In the genomic region with DNA sequence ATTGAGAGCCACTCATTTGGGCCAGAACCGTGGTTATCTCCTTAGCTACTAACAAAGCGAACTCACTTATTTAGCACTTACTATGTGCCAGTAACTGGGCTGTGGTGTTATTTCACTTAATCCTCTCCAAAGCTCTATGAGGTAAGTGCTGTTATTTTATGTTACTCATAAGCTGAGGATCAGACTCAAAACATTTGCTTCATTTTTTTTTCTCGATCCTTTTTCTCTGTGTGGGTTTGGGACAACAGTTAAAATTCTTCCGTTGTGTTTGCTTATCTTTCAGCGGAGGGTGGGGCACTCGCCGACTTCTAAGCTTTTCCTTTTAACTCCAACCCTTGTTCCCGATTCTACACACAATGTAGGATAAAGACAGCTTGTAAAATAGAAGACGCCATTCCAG, we compare ENCODE assay signal across 17 cellular contexts. TPM values are rescaled to one million over a fixed set of nuclear protein-coding genes. Genes with fewer than 3 reads are reported as not detected.
DNase-seq lines count a peak whose midpoint lies in the region; ATAC-seq and TF ChIP-seq lines count a peak whose summit lies in the region.
"Had no signal": no experiment of that assay in that cellular context is flagged by ENCODE, and none has a peak within 500 bp of the region (broad histone marks: within the 10 kb centered on the region; RNA-seq: fewer than 3 reads in every experiment).

No MANE protein-coding gene starts in this region.

- H4K20me1 ChIP-seq in smooth muscle cell (ENCODE audit: low read depth), result no peaks in the 10 kb centered on the region

- CTCF ChIA-PET in activated CD4-positive, alpha-beta memory T cell treated with anti-CD3 and anti-CD28 coated beads for 36 hours (lab: Charles Lee), result interaction anchor here (1.4 kb wide), 1 partner anchor 11 kb away, joined by 7 read pairs; no protein-coding TSS in a partner anchor

- H3K36me3 ChIP-seq in adipocyte (ENCODE audit: control insufficient read depth, insufficient read depth, low read length, severe bottlenecking) (no peaks in the 10 kb centered on the region), smooth muscle cell (ENCODE audit: low read depth) (no peaks in the 10 kb centered on the region), BE2C (no peaks in the 10 kb centered on the region)
- H3K36me3 ChIP-seq: Peyer's patch had no signal

- H3K9me3 ChIP-seq in adipocyte (ENCODE audit: control insufficient read depth, low read length), result no peaks in the 10 kb centered on the region
- H3K9me3 ChIP-seq in smooth muscle cell (replicated peaks; ENCODE audit: low read depth), result no peaks in the 10 kb centered on the region
- no peaks in the 10 kb centered on the region for H3K9me3 ChIP-seq in BE2C
- H3K9me3 ChIP-seq: Peyer's patch had no signal

- no peaks in the 10 kb centered on the region for H3K9me3 Mint-ChIP-seq in activated CD4-positive, alpha-beta memory T cell treated with anti-CD3 and anti-CD28 coated beads for 36 hours
- H3K9me3 Mint-ChIP-seq: CD4-positive, CD25-positive, alpha-beta regulatory T cell had no signal

- H3K79me2 ChIP-seq in smooth muscle cell (ENCODE audit: low read depth), result no peaks in the 10 kb centered on the region

- intact Hi-C loops in activated CD4-positive, alpha-beta memory T cell treated with anti-CD3 and anti-CD28 coated beads for 36 hours (cut with micrococcal nuclease), result no loop called here

- no peaks in the 10 kb centered on the region for H3K36me3 Mint-ChIP-seq in activated CD4-positive, alpha-beta memory T cell treated with anti-CD3 and anti-CD28 coated beads for 36 hours
- H3K36me3 Mint-ChIP-seq: CD4-positive, CD25-positive, alpha-beta regulatory T cell had no signal

- H3K27ac ChIP-seq in smooth muscle cell (ENCODE audit: low read depth), result peak overlapping the region; percentile 78
- H3K27ac ChIP-seq in foreskin keratinocyte, result no peak overlapping the region
- H3K27ac ChIP-seq: Peyer's patch had no signal

- H3K4me3 ChIP-seq in adipocyte (ENCODE audit: low read length) (no peak overlapping the region), fibroblast of the aortic adventitia (ENCODE audit: low read depth, low read length) (no peak overlapping the region), smooth muscle cell (no peak overlapping the region), BE2C (ENCODE audit: low read depth, low read length) (no peak overlapping the region)
- H3K4me3 ChIP-seq: Peyer's patch had no signal

- WGBS in smooth muscle cell (ENCODE audit: low lambda C conversion rate), result 18% methylated on average over 9 of the region's 9 CpGs

- TF ChIP-seq CTCF in fibroblast of the aortic adventitia (IDR thresholded peaks at IDR 0.05; ENCODE audit: insufficient read depth, low read length) (no peak), smooth muscle cell (IDR thresholded peaks at IDR 0.05; ENCODE audit: borderline replicate concordance, insufficient read depth, poor library complexity, severe bottlenecking) (no peak), foreskin keratinocyte (conservative IDR thresholded peaks at IDR 0.05) (no peak), BE2C (IDR thresholded peaks at IDR 0.05; ENCODE audit: low read depth, low read length) (no peak)

- DNase-seq in LHCN-M2 (ENCODE audit: low read depth) (peak; percentile 41), adipocyte (ENCODE audit: low read depth) (peak; percentile 54), fibroblast of the aortic adventitia (ENCODE audit: low read depth) (peak; percentile 57), smooth muscle cell (lab: John Stamatoyannopoulos, UW; ENCODE audit: unreplicated experiment) (no peak), foreskin keratinocyte (no peak), BE2C (no peak)
- no peak for DNase-seq in activated CD4-positive, alpha-beta memory T cell treated with anti-CD3 and anti-CD28 coated beads for 36 hours
- DNase-seq: AML-193; CD4-positive, CD25-positive, alpha-beta regulatory T cell; DMS79; GDM1; GOT3; NCI-H1092; NCI-H1694 treated with DMSO at 0.1 percent for 48 hours; NCI-H446; Peyer's patch; SHP77 had no signal

- peaks cover 4% of the 10 kb centered on the region for H3F3A ChIP-seq in smooth muscle cell (ENCODE audit: low read depth)

- H3K9ac ChIP-seq in adipocyte (ENCODE audit: low read length) (no peak overlapping the region), smooth muscle cell (ENCODE audit: low read depth) (no peak overlapping the region)

- peaks cover under 1% of the 10 kb centered on the region for H3K4me1 ChIP-seq in adipocyte (ENCODE audit: control insufficient read depth, insufficient read depth, low read length)
- peaks cover 3% of the 10 kb centered on the region for H3K4me1 ChIP-seq in smooth muscle cell (ENCODE audit: low read depth)
- no peaks in the 10 kb centered on the region for H3K4me1 ChIP-seq in foreskin keratinocyte
- peaks cover 4% of the 10 kb centered on the region; the same call in 1 of the 2 replicates for H3K4me1 ChIP-seq in BE2C
- H3K4me1 ChIP-seq: Peyer's patch had no signal

- ATAC-seq in foreskin keratinocyte, result no peak

- H3K4me3 Mint-ChIP-seq in activated CD4-positive, alpha-beta memory T cell treated with anti-CD3 and anti-CD28 coated beads for 36 hours, result no peak overlapping the region
- H3K4me3 Mint-ChIP-seq: CD4-positive, CD25-positive, alpha-beta regulatory T cell had no signal

- POLR2A ChIA-PET in activated CD4-positive, alpha-beta memory T cell treated with anti-CD3 and anti-CD28 coated beads for 36 hours (lab: Charles Lee), result no interaction called here

- H3K27ac Mint-ChIP-seq in activated CD4-positive, alpha-beta memory T cell treated with anti-CD3 and anti-CD28 coated beads for 36 hours, result no peak overlapping the region
- H3K27ac Mint-ChIP-seq: CD4-positive, CD25-positive, alpha-beta regulatory T cell had no signal

- H3K4me2 ChIP-seq in smooth muscle cell, result peak overlapping the region; percentile 75

- H3K27me3 ChIP-seq in adipocyte (replicated peaks; ENCODE audit: control insufficient read depth, insufficient read depth, low read length) (no peaks in the 10 kb centered on the region), smooth muscle cell (ENCODE audit: low read depth) (no peaks in the 10 kb centered on the region), foreskin keratinocyte (peaks cover 32% of the 10 kb centered on the region), BE2C (no peaks in the 10 kb centered on the region)
- H3K27me3 ChIP-seq: Peyer's patch had no signal

- H3K4me1 Mint-ChIP-seq in activated CD4-positive, alpha-beta memory T cell treated with anti-CD3 and anti-CD28 coated beads for 36 hours (ENCODE audit: low read depth), result no peaks in the 10 kb centered on the region
- H3K4me1 Mint-ChIP-seq: CD4-positive, CD25-positive, alpha-beta regulatory T cell had no signal

- no peak overlapping the region for H2AFZ ChIP-seq in smooth muscle cell (ENCODE audit: low read depth)

- H3K27me3 Mint-ChIP-seq in activated CD4-positive, alpha-beta memory T cell treated with anti-CD3 and anti-CD28 coated beads for 36 hours, result peaks cover 6% of the 10 kb centered on the region

RNA-seq across cellular contexts. Expression of gene TMEM178A, which starts 52.8 kb away (rescaled TPM):
- total RNA-seq in LHCN-M2 (2014; rRNA removed) (0.06 and 0.40 TPM in 2 replicates), fibroblast of the aortic adventitia (ENCODE audit: low replicate concordance) (0.36 TPM in 1 of 2 replicates, not detected in the other), smooth muscle cell (14.6 and 19.9 TPM in 2 replicates), foreskin keratinocyte (not detected in 2 replicates)
- 0.96 TPM for polyA plus RNA-seq in LHCN-M2 (2012)
- polyA plus RNA-seq in smooth muscle cell (16.4 and 22.2 TPM in 2 replicates), foreskin keratinocyte (0.04 and 0.07 TPM in 2 replicates)
- total RNA-seq in activated CD4-positive, alpha-beta memory T cell treated with anti-CD3 and anti-CD28 coated beads for 36 hours, result under 1 TPM; 0.29 to 0.48 TPM
- 1.2 TPM for polyA plus RNA-seq in BE2C (2012; ENCODE audit: insufficient read depth, insufficient read length, low read depth)
- total RNA-seq: CD4-positive, CD25-positive, alpha-beta regulatory T cell had no signal
- polyA plus RNA-seq: CD4-positive, CD25-positive, alpha-beta regulatory T cell had no signal

Comparison
In these comparisons a context has a peak if more than half of its experiments do, and no peak if none do; other contexts are left out.
1. DNase-seq: peak in LHCN-M2 (single experiment), adipocyte (single experiment) and fibroblast of the aortic adventitia (single experiment); none in smooth muscle cell (single experiment), foreskin keratinocyte (0 of 2), activated CD4-positive, alpha-beta memory T cell treated with anti-CD3 and anti-CD28 coated beads for 36 hours (single experiment) and BE2C (single experiment).
2. RNA of gene TMEM178A, which starts 52.8 kb away (total RNA-seq): 14.6 to 19.9 TPM in smooth muscle cell; 0.29 to 0.48 TPM in activated CD4-positive, alpha-beta memory T cell treated with anti-CD3 and anti-CD28 coated beads for 36 hours, 0.06 to 0.40 TPM in LHCN-M2, 0.36 TPM in fibroblast of the aortic adventitia and not detected in foreskin keratinocyte; every median in the first group is over 10 times any median in the second.